Comparison of ENCODE assay signal across 5 cellular contexts in the genomic region with DNA sequence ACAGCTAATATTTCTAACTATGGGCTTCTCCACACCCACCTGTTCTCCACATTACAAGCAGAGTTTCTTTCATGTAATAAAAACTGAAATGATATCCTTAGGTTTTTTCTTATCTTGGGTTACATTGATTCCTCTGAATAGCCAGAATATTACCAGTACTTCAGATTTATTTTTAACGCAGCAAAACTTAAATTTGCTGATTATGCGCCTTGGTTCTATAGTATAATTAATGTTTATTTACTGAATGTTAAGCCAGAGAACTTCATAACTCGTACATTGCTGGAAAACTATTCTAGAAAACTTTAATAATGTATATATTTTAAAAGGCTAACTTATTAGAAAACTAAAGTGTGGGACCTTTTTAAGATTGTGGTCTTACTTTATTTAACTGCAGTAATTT.
"Had no signal": no experiment of that assay in that cellular context is flagged by ENCODE, and none has a peak within 500 bp of the region (broad histone marks: within the 10 kb centered on the region; RNA-seq: fewer than 3 reads in every experiment).

No MANE protein-coding gene starts in this region.

- H3K4me3 ChIP-seq: K562 had no signal

- H3K4me2 ChIP-seq: KMS-11 had no signal

- H3K9ac ChIP-seq: KMS-11 had no signal

- H3K27ac ChIP-seq: HL-60, KMS-11 had no signal

- ATAC-seq: K562 had no signal

- DNase-seq: KBM-7, KG1 had no signal

- FAIRE-seq: K562 had no signal
